ENCODE assay signal across 1 cellular context in the genomic region with DNA sequence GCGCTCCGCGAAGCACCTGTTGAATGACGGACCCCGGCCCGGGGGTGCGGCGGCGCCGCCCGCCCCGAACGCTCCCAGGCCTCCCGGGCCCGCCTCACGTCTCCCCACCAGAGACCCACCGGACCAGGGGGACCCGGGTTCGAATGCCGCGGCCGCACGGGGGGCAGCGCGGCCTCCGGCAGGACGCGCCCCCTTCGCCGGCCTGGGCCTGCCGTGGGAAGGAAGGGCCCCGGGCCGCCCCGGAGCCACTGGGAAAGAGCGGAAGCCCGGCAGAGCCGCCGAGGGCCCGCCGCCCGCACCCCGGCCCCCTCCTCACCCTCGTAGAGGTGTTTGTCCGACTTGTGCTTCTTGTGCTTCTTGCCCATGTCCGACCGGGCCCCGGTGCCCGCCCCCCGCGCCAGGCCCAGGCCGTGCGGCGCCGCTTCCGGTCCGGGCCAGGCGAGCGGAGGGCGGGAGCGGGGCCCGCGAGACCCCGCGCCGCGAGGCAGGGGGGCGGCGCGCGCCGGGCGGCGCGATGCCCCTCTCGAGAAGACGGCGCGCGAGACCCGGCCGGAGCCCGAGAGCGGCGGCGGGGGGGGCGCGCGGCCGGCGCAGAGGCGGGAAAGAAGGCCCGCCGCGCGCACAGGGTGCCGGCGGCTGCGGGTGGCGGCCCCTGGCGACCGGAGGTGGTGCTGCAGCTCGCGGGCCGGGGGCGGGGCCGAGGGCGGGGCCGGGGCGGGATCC.
A peak's percentile ranks its signal among the peaks of the same experiment; 100 is the strongest.
TF ChIP-seq lines count a peak whose summit lies in the region.

A gene (minus strand): TSS at position 579 of the 723 bp plus-strand sequence. CDS start 214 bp downstream, at position 365.

TF ChIP-seq in H1, 55 proteins besides CTCF, POLR2A, EP300 and RAD21 (continued from another document):
- TF ChIP-seq PHF8 (conservative IDR thresholded peaks at IDR 0.05; ENCODE audit: low read depth, low read length) (peak; percentile 50; the same call in 1 of the 2 replicates), TAF1 (IDR thresholded peaks at IDR 0.05; ENCODE audit: low read depth, low read length) (peak; percentile 55; the same call in 1 of the 2 replicates), SAP30 (IDR thresholded peaks at IDR 0.05; ENCODE audit: insufficient read depth, insufficient replicate concordance, low read length) (no peak), FOSL1 (IDR thresholded peaks at IDR 0.05; ENCODE audit: insufficient read depth, low read depth, low read length) (0 out of 2 replicates have a peak, but pooled peaks have one; percentile 26), RBBP5 (IDR thresholded peaks at IDR 0.05; ENCODE audit: borderline replicate concordance, low read depth, low read length) (peak; percentile 57; the same call in 1 of the 2 replicates), YY1 (IDR thresholded peaks at IDR 0.05; ENCODE audit: low read depth, low read length) (no peak)
TF ChIP-seq in H1: peak in this region for 6.
